1 cellular context compared by ENCODE assay signal in the genomic region with DNA sequence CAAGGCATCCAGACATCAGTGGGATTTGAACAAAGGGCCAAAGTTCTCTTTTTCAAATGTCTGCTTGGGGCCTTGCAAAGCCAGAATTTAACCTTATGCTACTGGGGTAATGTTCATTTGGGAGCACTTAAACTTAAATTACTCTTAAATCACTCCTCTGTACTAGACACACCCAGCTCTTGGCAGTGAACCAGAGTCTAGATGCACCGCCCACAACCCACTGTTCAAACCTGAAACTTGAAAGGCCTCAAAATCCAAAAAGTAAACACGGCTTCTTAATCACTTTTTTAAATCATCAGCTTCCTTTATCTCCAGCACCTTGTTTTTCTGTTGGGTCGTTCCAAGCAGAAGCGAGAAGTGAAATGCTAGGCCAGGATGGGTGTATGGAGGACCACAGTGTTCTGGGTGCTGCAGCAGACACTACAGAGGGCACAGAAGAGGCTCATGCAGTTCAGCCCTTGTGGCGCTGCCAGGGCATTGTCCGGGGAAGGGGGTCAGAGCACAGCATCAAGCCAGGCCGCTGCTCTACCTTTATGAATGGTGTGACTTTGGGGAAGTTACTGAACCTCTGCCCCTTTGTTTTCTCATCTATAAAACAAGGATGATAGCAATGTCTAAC.
TF ChIP-seq lines count a peak whose summit lies in the region.

No MANE protein-coding gene starts in this region.

TF ChIP-seq in HepG2, 621 proteins besides CTCF, POLR2A, EP300 and RAD21 (continued from another document):
- TF ChIP-seq, protein P1, sequence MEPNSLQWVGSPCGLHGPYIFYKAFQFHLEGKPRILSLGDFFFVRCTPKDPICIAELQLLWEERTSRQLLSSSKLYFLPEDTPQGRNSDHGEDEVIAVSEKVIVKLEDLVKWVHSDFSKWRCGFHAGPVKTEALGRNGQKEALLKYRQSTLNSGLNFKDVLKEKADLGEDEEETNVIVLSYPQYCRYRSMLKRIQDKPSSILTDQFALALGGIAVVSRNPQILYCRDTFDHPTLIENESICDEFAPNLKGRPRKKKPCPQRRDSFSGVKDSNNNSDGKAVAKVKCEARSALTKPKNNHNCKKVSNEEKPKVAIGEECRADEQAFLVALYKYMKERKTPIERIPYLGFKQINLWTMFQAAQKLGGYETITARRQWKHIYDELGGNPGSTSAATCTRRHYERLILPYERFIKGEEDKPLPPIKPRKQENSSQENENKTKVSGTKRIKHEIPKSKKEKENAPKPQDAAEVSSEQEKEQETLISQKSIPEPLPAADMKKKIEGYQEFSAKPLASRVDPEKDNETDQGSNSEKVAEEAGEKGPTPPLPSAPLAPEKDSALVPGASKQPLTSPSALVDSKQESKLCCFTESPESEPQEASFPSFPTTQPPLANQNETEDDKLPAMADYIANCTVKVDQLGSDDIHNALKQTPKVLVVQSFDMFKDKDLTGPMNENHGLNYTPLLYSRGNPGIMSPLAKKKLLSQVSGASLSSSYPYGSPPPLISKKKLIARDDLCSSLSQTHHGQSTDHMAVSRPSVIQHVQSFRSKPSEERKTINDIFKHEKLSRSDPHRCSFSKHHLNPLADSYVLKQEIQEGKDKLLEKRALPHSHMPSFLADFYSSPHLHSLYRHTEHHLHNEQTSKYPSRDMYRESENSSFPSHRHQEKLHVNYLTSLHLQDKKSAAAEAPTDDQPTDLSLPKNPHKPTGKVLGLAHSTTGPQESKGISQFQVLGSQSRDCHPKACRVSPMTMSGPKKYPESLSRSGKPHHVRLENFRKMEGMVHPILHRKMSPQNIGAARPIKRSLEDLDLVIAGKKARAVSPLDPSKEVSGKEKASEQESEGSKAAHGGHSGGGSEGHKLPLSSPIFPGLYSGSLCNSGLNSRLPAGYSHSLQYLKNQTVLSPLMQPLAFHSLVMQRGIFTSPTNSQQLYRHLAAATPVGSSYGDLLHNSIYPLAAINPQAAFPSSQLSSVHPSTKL (CRISPR knock-in tag; IDR thresholded peaks at IDR 0.05): peak; percentile 54
- no peak for TF ChIP-seq NFKB2 (CRISPR knock-in tag; IDR thresholded peaks at IDR 0.05; ENCODE audit: borderline replicate concordance)
